8 cellular contexts compared by ENCODE assay signal in genomic region chr11:114059984-114060401, GRCh38. TPM values are rescaled to one million over a fixed set of nuclear protein-coding genes. Genes with fewer than 3 reads are reported as not detected.
DNase-seq lines count a peak whose midpoint lies in the region; FAIRE-seq and TF ChIP-seq lines count a peak whose summit lies in the region.

No MANE protein-coding gene starts in this region.

- no peak for FAIRE-seq in HTR-8/SVneo (lab: Jason Lieb, UNC)

- peak overlapping the region; percentile 21 for H3K27ac ChIP-seq in neutrophil

- peaks cover 52% of the 10 kb centered on the region for H3K27me3 Mint-ChIP-seq in activated T-cell treated with anti-CD3 and anti-CD28 coated beads, Interleukin-2, amount 50 U/mL, for 24 hours

- H3K4me3 Mint-ChIP-seq in activated T-cell treated with anti-CD3 and anti-CD28 coated beads, Interleukin-2, amount 50 U/mL, for 24 hours = peak overlapping the region; percentile 80

- no peaks in the 10 kb centered on the region for H3K9me3 Mint-ChIP-seq in activated T-cell treated with anti-CD3 and anti-CD28 coated beads, Interleukin-2, amount 50 U/mL, for 24 hours

- H3K36me3 ChIP-seq in neutrophil = no peaks in the 10 kb centered on the region

- peaks cover 56% of the 10 kb centered on the region for H3K27me3 ChIP-seq in neutrophil

- H3K4me3 ChIP-seq in fibroblast of villous mesenchyme (ENCODE audit: low read depth, low read length) (peak overlapping the region; percentile 96), neutrophil (ENCODE audit: low read depth in 1 of 2, low read length in 1 of 2) (peak overlapping the region; percentile 71 to 80)

- no peaks in the 10 kb centered on the region for H3K9me3 ChIP-seq in neutrophil

- H3K4me1 ChIP-seq in neutrophil (ENCODE audit: control insufficient read depth in 1 of 2, insufficient read depth in 1 of 2, low read depth in 1 of 2, low read length in 1 of 2) = peaks cover 28 to 32% of the 10 kb centered on the region in 2 experiments

- DNase-seq in SKM-1 treated with dmso at 0.1 percent for 144 hours (lab: John Stamatoyannopoulos, UW; ENCODE audit: unreplicated experiment) = peak; percentile 24
- DNase-seq in SKM-1 (lab: John Stamatoyannopoulos, UW; ENCODE audit: unreplicated experiment) = no peak
- DNase-seq in activated T-cell treated with anti-CD3 and anti-CD28 coated beads, Interleukin-2, amount 50 U/mL, for 24 hours = peak; percentile 54
- peak; percentile 71 for DNase-seq in fibroblast of villous mesenchyme (ENCODE audit: low read depth)
- no peak for DNase-seq in NK-92 (lab: John Stamatoyannopoulos, UW; ENCODE audit: unreplicated experiment)
- DNase-seq in NCI-H446 (lab: John Stamatoyannopoulos, UW) = no peak
- no peak for DNase-seq in HTR-8/SVneo (ENCODE audit: insufficient read length, low spot score)

- peaks cover 17% of the 10 kb centered on the region for H3K4me1 Mint-ChIP-seq in activated T-cell treated with anti-CD3 and anti-CD28 coated beads, Interleukin-2, amount 50 U/mL, for 24 hours (ENCODE audit: low read depth)

- no peaks in the 10 kb centered on the region for H3K36me3 Mint-ChIP-seq in activated T-cell treated with anti-CD3 and anti-CD28 coated beads, Interleukin-2, amount 50 U/mL, for 24 hours (ENCODE audit: low read depth)

- H3K27ac Mint-ChIP-seq in activated T-cell treated with anti-CD3 and anti-CD28 coated beads, Interleukin-2, amount 50 U/mL, for 24 hours = no peak overlapping the region

- TF ChIP-seq CTCF in fibroblast of villous mesenchyme (IDR thresholded peaks at IDR 0.05; ENCODE audit: insufficient read depth, low read depth, low read length) (peak; percentile 14), neutrophil (IDR thresholded peaks at IDR 0.05) (no peak)

RNA-seq across cellular contexts. Expression of gene ZBTB16, which starts 0.5 kb away (rescaled TPM):
- 0.32 and 0.86 TPM in 2 replicates for total RNA-seq in fibroblast of villous mesenchyme

Comparison
In these comparisons a context has a peak if more than half of its experiments do, and no peak if none do; other contexts are left out.
1. DNase-seq: peak in SKM-1 treated with dmso at 0.1 percent for 144 hours (single experiment), activated T-cell treated with anti-CD3 and anti-CD28 coated beads, Interleukin-2, amount 50 U/mL, for 24 hours (single experiment) and fibroblast of villous mesenchyme (single experiment); none in SKM-1 (single experiment), NK-92 (single experiment), NCI-H446 (0 of 2) and HTR-8/SVneo (single experiment).